ENCODE assay signal across 24 cellular contexts in the genomic region with DNA sequence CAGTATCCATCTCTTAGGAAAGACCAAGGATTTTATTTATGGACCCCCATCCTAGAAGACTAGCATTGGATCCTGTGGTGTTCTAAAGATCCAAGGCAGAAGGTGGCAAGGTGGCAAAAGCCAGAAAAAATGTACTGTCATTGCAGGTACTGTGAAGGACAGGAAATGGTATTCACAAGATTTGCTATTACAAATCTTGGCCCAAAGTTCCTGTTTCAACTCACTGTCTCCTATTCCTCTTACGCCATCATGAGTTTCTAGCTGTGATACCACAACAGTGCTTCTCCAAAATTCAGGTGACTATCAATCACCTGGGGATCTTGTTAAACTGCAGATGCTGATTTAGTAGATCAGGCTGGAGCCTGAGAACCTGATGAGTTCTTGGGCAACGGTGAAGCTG. TPM values are rescaled to one million over a fixed set of nuclear protein-coding genes. Genes with fewer than 3 reads are reported as not detected.
DNase-seq lines count a peak whose midpoint lies in the region; ATAC-seq, FAIRE-seq and TF ChIP-seq lines count a peak whose summit lies in the region.
"Had no signal": no experiment of that assay in that cellular context is flagged by ENCODE, and none has a peak within 500 bp of the region (broad histone marks: within the 10 kb centered on the region; RNA-seq: fewer than 3 reads in every experiment).

No MANE protein-coding gene starts in this region.

- ATAC-seq in HG03108 (IDR thresholded peaks at IDR 0.05; ENCODE audit: unreplicated experiment), result no peak
- ATAC-seq: gastroesophageal sphincter, GM23338 had no signal

- no peak for FAIRE-seq in D721Med (lab: Jason Lieb, UNC)

- H3K4me1 ChIP-seq in spleen, result peaks cover 0 to 57% (median 23%) of the 10 kb centered on the region in 6 donors
- H3K4me1 ChIP-seq: esophagus squamous epithelium, gastroesophageal sphincter, sigmoid colon, testis had no signal

- H3K27ac ChIP-seq in spleen, result peak overlapping the region in 7 of 8 donors; percentile 35 to 90 (median 87)
- H3K27ac ChIP-seq: gastroesophageal sphincter, sigmoid colon, testis had no signal

- TF ChIP-seq CTCF in spleen (IDR thresholded peaks at IDR 0.05 in 8 of 11, conservative IDR thresholded peaks at IDR 0.05 in 3 of 11) (no peak), D721Med (IDR thresholded peaks at IDR 0.05; ENCODE audit: insufficient read depth, missing control alignments) (no peak)

- no peaks in the 10 kb centered on the region for H3K9me3 ChIP-seq in spleen
- H3K9me3 ChIP-seq: esophagus squamous epithelium, gastroesophageal sphincter, sigmoid colon, testis had no signal

- no peak for TF ChIP-seq POLR2A in spleen (IDR thresholded peaks at IDR 0.05)

- peaks cover 29% of the 10 kb centered on the region for H3K36me3 Mint-ChIP-seq in activated naive CD8-positive, alpha-beta T cell treated with anti-CD3 and anti-CD28 coated beads for 36 hours

- DNase-seq in NOMO-1 (lab: John Stamatoyannopoulos, UW; ENCODE audit: unreplicated experiment in 2 of 2) (peak; percentile 34 to 38), NOMO-1 treated with dmso at 0.1 percent for 144 hours (lab: John Stamatoyannopoulos, UW; ENCODE audit: unreplicated experiment) (no peak), NOMO-1 treated with DMSO at 0.1 percent for 48 hours (lab: John Stamatoyannopoulos, UW; ENCODE audit: unreplicated experiment) (peak; percentile 41), spleen (no peak), D721Med (ENCODE audit: insufficient read length, low spot score) (no peak)
- DNase-seq in activated naive CD8-positive, alpha-beta T cell treated with anti-CD3 and anti-CD28 coated beads for 36 hours, result no peak
- no peak for DNase-seq in stimulated activated CD4-positive, alpha-beta T cell treated with anti-CD3 and anti-CD28 coated beads, Interleukin-4, amount 100 ng/mL, for 1 hour
- DNase-seq: 8988T; activated CD4-positive, alpha-beta T cell treated with anti-CD3 and anti-CD28 coated beads, Interleukin-2, amount 50 U/mL, for 1 hour; cerebellar nuclear complex; effector CD8-positive, alpha-beta T cell; esophagus squamous epithelium; islet precursor cell; Kasumi-1; NCI-H1105 treated with DMSO at 0.1 percent for 48 hours; NCI-H2081 treated with DMSO at 0.1 percent for 48 hours; sigmoid colon; testis had no signal

- no peaks in the 10 kb centered on the region for H3K27me3 ChIP-seq in spleen (replicated peaks in 1 of 7)
- H3K27me3 ChIP-seq: esophagus squamous epithelium, gastroesophageal sphincter, sigmoid colon, testis had no signal

- H3K4me3 ChIP-seq in spleen, result peak overlapping the region in 1 of 8 donors; percentile 62
- H3K4me3 ChIP-seq: esophagus squamous epithelium, gastroesophageal sphincter, GM23338, sigmoid colon, testis had no signal

- no peak overlapping the region for H3K4me3 Mint-ChIP-seq in activated naive CD8-positive, alpha-beta T cell treated with anti-CD3 and anti-CD28 coated beads for 36 hours
- H3K4me3 Mint-ChIP-seq: activated naive CD4-positive, alpha-beta T cell treated with anti-CD3 and anti-CD28 coated beads, Interleukin-2, amount 50 U/mL, for 24 hours; B cell; GM23338; neural crest cell had no signal

- no peaks in the 10 kb centered on the region for H3K27me3 Mint-ChIP-seq in activated naive CD8-positive, alpha-beta T cell treated with anti-CD3 and anti-CD28 coated beads for 36 hours
- H3K27me3 Mint-ChIP-seq: activated naive CD4-positive, alpha-beta T cell treated with anti-CD3 and anti-CD28 coated beads, Interleukin-2, amount 50 U/mL, for 24 hours; B cell had no signal

- 61 to 76% (median 65%) methylated on average over 2 of the region's 2 CpGs for WGBS in spleen, 5 donors

- intact Hi-C loops in spleen (cut with DNase I; ENCODE audit: low total_unique reads), result no loop called here

- H3K4me1 Mint-ChIP-seq in activated naive CD8-positive, alpha-beta T cell treated with anti-CD3 and anti-CD28 coated beads for 36 hours, result peaks cover 41% of the 10 kb centered on the region
- H3K4me1 Mint-ChIP-seq: B cell, GM23338 had no signal

- H3K36me3 ChIP-seq in spleen, result peaks cover 0 to 81% (median 18%) of the 10 kb centered on the region in 6 donors

- H3K27ac Mint-ChIP-seq in activated naive CD8-positive, alpha-beta T cell treated with anti-CD3 and anti-CD28 coated beads for 36 hours, result peak overlapping the region; percentile 68
- H3K27ac Mint-ChIP-seq: activated naive CD4-positive, alpha-beta T cell treated with anti-CD3 and anti-CD28 coated beads, Interleukin-2, amount 50 U/mL, for 24 hours; B cell; GM23338 had no signal

- no peaks in the 10 kb centered on the region for H3K9me3 Mint-ChIP-seq in activated naive CD8-positive, alpha-beta T cell treated with anti-CD3 and anti-CD28 coated beads for 36 hours
- H3K9me3 Mint-ChIP-seq: activated naive CD4-positive, alpha-beta T cell treated with anti-CD3 and anti-CD28 coated beads, Interleukin-2, amount 50 U/mL, for 24 hours; GM23338; neural crest cell had no signal

RNA-seq across cellular contexts. Expression of a gene that starts 21.4 kb away (rescaled TPM):
- total RNA-seq in activated naive CD8-positive, alpha-beta T cell treated with anti-CD3 and anti-CD28 coated beads for 36 hours, result 10 to 100 TPM; 11.2 to 16.8 TPM
- total RNA-seq in spleen, result 10 to 100 TPM in 3 of 7 donors, 1 to 10 TPM in 4; 7.1 to 18.8 (median 9.6) TPM
- polyA plus RNA-seq in spleen, result 10 to 100 TPM in 1 of 3 donors, 1 to 10 TPM in 2; 8.2 to 11.2 (median 8.4) TPM

Comparison
In these comparisons a context has a peak if more than half of its experiments do, and no peak if none do; other contexts are left out.
1. DNase-seq: peak in NOMO-1 (2 of 2) and NOMO-1 treated with DMSO at 0.1 percent for 48 hours (single experiment); none in NOMO-1 treated with dmso at 0.1 percent for 144 hours (single experiment), activated naive CD8-positive, alpha-beta T cell treated with anti-CD3 and anti-CD28 coated beads for 36 hours (single experiment), spleen (single experiment), stimulated activated CD4-positive, alpha-beta T cell treated with anti-CD3 and anti-CD28 coated beads, Interleukin-4, amount 100 ng/mL, for 1 hour (single experiment) and D721Med (single experiment).